20 cellular contexts compared by ENCODE assay signal in the genomic region with DNA sequence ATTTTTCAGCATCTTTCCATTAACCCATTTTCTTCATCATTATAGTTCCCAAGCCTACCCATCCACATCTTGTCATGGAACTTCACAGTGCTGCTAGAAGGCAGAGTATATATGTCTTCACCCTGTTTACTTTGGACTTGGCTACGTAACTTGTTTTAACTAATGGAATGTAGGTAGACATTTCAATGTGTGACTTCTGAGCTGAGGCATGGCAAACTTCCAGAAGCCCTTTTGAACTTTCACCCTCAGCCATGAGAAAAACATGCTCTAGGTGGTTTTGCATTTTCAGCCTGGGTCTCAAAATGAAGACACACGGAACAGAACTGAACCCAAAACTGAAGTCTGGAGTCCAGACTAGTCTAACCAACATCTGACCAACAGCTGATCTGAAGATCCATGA. TPM values are rescaled to one million over a fixed set of nuclear protein-coding genes. Genes with fewer than 3 reads are reported as not detected.
DNase-seq lines count a peak whose midpoint lies in the region; TF ChIP-seq lines count a peak whose summit lies in the region.
"Had no signal": no experiment of that assay in that cellular context is flagged by ENCODE, and none has a peak within 500 bp of the region (broad histone marks: within the 10 kb centered on the region; RNA-seq: fewer than 3 reads in every experiment).

No MANE protein-coding gene starts in this region.

- H3K4me3 ChIP-seq in breast epithelium (no peak overlapping the region), SK-N-MC (0 out of 2 replicates have a peak overlapping the region, but pooled peaks have one; percentile 16), epithelial cell of esophagus (ENCODE audit: low read length) (no peak overlapping the region)
- H3K4me3 ChIP-seq: GM12878, smooth muscle cell, thoracic aorta had no signal

- H3K4me1 ChIP-seq in breast epithelium, result no peaks in the 10 kb centered on the region

- DNase-seq in MCF 10A (ENCODE audit: unreplicated experiment) (peak; percentile 9), breast epithelium (ENCODE audit: low spot score in 2 of 2) (no peak), SK-N-MC (ENCODE audit: low read depth, low spot score) (no peak), epithelial cell of esophagus (ENCODE audit: low read depth) (peak; percentile 4), renal cortical epithelial cell (ENCODE audit: low read depth) (peak; percentile 66), NCI-H774 (lab: John Stamatoyannopoulos, UW) (no peak), SW480 (ENCODE audit: low spot score) (no peak)
- no peak for DNase-seq in effector CD4-positive, alpha-beta T cell
- DNase-seq: ACHN; activated naive CD4-positive, alpha-beta T cell; amygdala; caudate nucleus; kidney glomerular epithelial cell; NCI-H1105; NCI-H2029 had no signal

- no peaks in the 10 kb centered on the region for H3K9me3 Mint-ChIP-seq in MCF 10A (ENCODE audit: unreplicated experiment)
- H3K9me3 Mint-ChIP-seq: stimulated activated effector memory CD8-positive, alpha-beta T cell treated with anti-CD3 and anti-CD28 coated beads, Interleukin-12 subunit alpha, Interleukin-12 subunit beta, amount 100 ng/mL, for 72 hours had no signal

- peak overlapping the region; percentile 61 for H3K27ac Mint-ChIP-seq in MCF 10A (ENCODE audit: low read depth, unreplicated experiment)
- H3K27ac Mint-ChIP-seq: stimulated activated effector memory CD8-positive, alpha-beta T cell treated with anti-CD3 and anti-CD28 coated beads, Interleukin-12 subunit alpha, Interleukin-12 subunit beta, amount 100 ng/mL, for 72 hours had no signal

- no peaks in the 10 kb centered on the region for H3K27me3 ChIP-seq in breast epithelium

- H3K4me1 Mint-ChIP-seq in MCF 10A (ENCODE audit: insufficient read depth, unreplicated experiment), result peaks cover 18% of the 10 kb centered on the region

- CTCF ChIA-PET in MCF 10A (lab: Yijun Ruan, JAX), result interaction anchor here (0.9 to 3.3 kb wide), 5 partner anchors 45 to 377 kb away, joined by 3 to 15 read pairs (median 4); no protein-coding TSS in a partner anchor

- BruUV-seq in MCF 10A (replicated peaks; lab: Mats Ljungman, UMichigan), result no TSS peak

- no peak for TF ChIP-seq CTCF in MCF 10A (IDR thresholded peaks at IDR 0.05; ENCODE audit: unreplicated experiment)
- no peak for TF ChIP-seq CTCF in breast epithelium (IDR thresholded peaks at IDR 0.05)
- TF ChIP-seq CTCF in epithelial cell of esophagus (IDR thresholded peaks at IDR 0.05; ENCODE audit: insufficient read depth, low read depth, low read length, missing control alignments), result no peak

- H3K36me3 Mint-ChIP-seq in MCF 10A (ENCODE audit: insufficient read depth, unreplicated experiment), result peaks cover 5% of the 10 kb centered on the region

- H3K27me3 Mint-ChIP-seq in MCF 10A (ENCODE audit: insufficient read depth, unreplicated experiment), result no peaks in the 10 kb centered on the region

- H3K36me3 ChIP-seq in breast epithelium (no peaks in the 10 kb centered on the region), SK-N-MC (ENCODE audit: insufficient read depth, low read length) (peaks cover 16% of the 10 kb centered on the region)

- H3K9ac ChIP-seq in SK-N-MC (ENCODE audit: insufficient read length), result no peak overlapping the region

- POLR2A ChIA-PET in MCF 10A (lab: Yijun Ruan, JAX), result interaction anchor here (0.6 to 5.7 kb wide), 6 partner anchors 14 to 174 kb away, joined by 3 to 44 read pairs (median 4); partner anchors contain the start of genes ERCC5 and TPP2

- intact Hi-C loops in MCF 10A (cut with micrococcal nuclease) (no loop called here), breast epithelium (cut with DNase I; ENCODE audit: low total_unique reads) (no loop called here)

- no peak overlapping the region for H3K27ac ChIP-seq in breast epithelium
- no peak overlapping the region for H3K27ac ChIP-seq in SK-N-MC
- H3K27ac ChIP-seq: neutrophil, thoracic aorta had no signal

- no peak for TF ChIP-seq POLR2A in breast epithelium (IDR thresholded peaks at IDR 0.05)

- no peak overlapping the region for H3K4me3 Mint-ChIP-seq in MCF 10A (ENCODE audit: unreplicated experiment)

- no peaks in the 10 kb centered on the region for H3K9me3 ChIP-seq in breast epithelium
- no peaks in the 10 kb centered on the region for H3K9me3 ChIP-seq in SK-N-MC (ENCODE audit: low read depth, low read length)
- H3K9me3 ChIP-seq: neutrophil, thoracic aorta had no signal

RNA-seq across cellular contexts. Expression of gene TEX30, which starts 3.2 kb away (rescaled TPM):
- total RNA-seq in MCF 10A (2022) (10.7 and 14.2 TPM in 2 replicates), breast epithelium (10 to 100 TPM in 1 of 3 donors, 1 to 10 TPM in 2; 8.3 to 11.8 (median 9.3) TPM), renal cortical epithelial cell (16.0 and 37.0 TPM in 2 replicates)

RNA-seq across cellular contexts. Expression of gene POGLUT2, which starts 28.3 kb away (rescaled TPM):
- total RNA-seq in MCF 10A (2022) (8.3 and 9.0 TPM in 2 replicates), breast epithelium (1 to 10 TPM; 3.2 to 5.9 (median 5.9) TPM), renal cortical epithelial cell (15.3 and 50.2 TPM in 2 replicates)

RNA-seq across cellular contexts. Expression of gene BIVM, which starts 28.5 kb away (rescaled TPM):
- total RNA-seq in MCF 10A (2022), result 33.1 and 36.6 TPM in 2 replicates
- 10 to 100 TPM; 15.2 to 29.6 (median 27.2) TPM for total RNA-seq in breast epithelium
- 13.2 and 56.8 TPM in 2 replicates for total RNA-seq in renal cortical epithelial cell

Comparison
In these comparisons a context has a peak if more than half of its experiments do, and no peak if none do; other contexts are left out.
1. DNase-seq: peak in MCF 10A (single experiment), epithelial cell of esophagus (single experiment) and renal cortical epithelial cell (single experiment); none in breast epithelium (0 of 2), SK-N-MC (single experiment), NCI-H774 (single experiment), effector CD4-positive, alpha-beta T cell (single experiment) and SW480 (single experiment).